Comparison of ENCODE assay signal across 8 cellular contexts in the genomic region with DNA sequence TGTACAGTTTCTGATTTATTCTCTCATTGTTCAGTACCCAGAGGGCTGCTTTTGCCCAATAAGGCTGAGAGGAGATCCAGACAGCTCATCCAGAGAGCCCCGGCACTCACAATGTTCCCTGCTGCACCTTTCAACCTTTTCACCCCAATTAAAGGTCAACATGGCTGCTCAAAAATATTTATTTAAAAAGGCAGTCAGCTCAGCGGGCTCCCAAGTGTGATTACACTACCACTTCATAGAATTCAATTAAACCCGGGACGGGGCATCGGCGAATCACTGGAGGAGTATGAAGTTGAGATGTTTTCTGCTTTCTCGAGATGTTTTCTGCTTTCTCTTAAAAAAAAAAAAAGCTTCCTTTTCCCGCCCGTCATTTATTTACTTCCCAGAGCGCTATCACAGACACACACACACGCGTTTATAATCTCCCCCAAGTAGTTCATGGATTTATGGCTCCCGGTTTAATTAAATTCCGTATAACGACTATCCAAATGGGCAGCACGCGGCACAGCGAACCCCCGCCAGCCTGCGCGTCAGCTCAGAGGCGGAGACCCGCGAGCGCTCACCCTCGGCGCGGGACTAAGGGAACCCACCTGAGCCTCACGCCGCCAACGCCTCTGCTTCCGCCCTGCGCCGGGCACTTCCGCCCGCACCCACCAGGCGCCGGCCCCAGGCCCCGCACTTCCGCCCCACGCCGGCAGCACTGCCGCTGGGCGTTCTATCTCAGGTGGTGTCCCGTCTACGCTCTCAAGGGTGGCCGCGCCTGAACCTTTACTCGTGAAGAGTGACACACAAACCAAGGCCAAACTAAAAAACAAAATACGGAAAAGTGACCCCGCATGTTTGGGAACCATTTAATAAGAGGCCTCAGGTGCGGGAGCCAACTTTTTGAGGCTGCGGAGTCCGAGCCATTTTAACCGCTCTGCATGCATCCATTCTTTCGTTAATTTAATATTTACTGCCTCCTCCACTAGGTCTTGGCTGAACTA. TPM values are rescaled to one million over a fixed set of nuclear protein-coding genes. Genes with fewer than 3 reads are reported as not detected.
DNase-seq lines count a peak whose midpoint lies in the region; ATAC-seq, FAIRE-seq and TF ChIP-seq lines count a peak whose summit lies in the region.

A gene (minus strand): TSS at position 642 of the 986 bp plus-strand sequence. CDS start 14,507 bp downstream, outside the sequence.

- H3K4me1 ChIP-seq in A549, result peaks cover 15% of the 10 kb centered on the region; the same call in 2 of the 3 replicates
- no peaks in the 10 kb centered on the region for H3K4me1 ChIP-seq in NT2/D1 (ENCODE audit: insufficient read depth, insufficient read length)
- no peaks in the 10 kb centered on the region for H3K4me1 ChIP-seq in pancreas
- H3K4me1 ChIP-seq in transverse colon, result peaks cover 0 to 25% (median 15%) of the 10 kb centered on the region in 4 donors

- peaks cover 5% of the 10 kb centered on the region for H3K9me3 Mint-ChIP-seq in activated T-cell treated with anti-CD3 and anti-CD28 coated beads, Interleukin-2, amount 50 U/mL, for 24 hours

- peaks cover 30% of the 10 kb centered on the region for H3K36me3 Mint-ChIP-seq in activated T-cell treated with anti-CD3 and anti-CD28 coated beads, Interleukin-2, amount 50 U/mL, for 24 hours (ENCODE audit: low read depth)

- peak within 1 kb of the TSS; percentile 94 for H3K27ac Mint-ChIP-seq in activated T-cell treated with anti-CD3 and anti-CD28 coated beads, Interleukin-2, amount 50 U/mL, for 24 hours

- H3K36me3 ChIP-seq in NT2/D1 (ENCODE audit: insufficient read depth, insufficient read length, low read length), result no peaks in the 10 kb centered on the region
- H3K36me3 ChIP-seq in pancreas, result no peaks in the 10 kb centered on the region
- no peaks in the 10 kb centered on the region for H3K36me3 ChIP-seq in transverse colon

- intact Hi-C loops in pancreas (cut with DNase I), result no loop called here
- intact Hi-C loops in transverse colon (cut with DNase I; ENCODE audit: low total_unique reads), result no loop called here

- peaks cover 19% of the 10 kb centered on the region for H3K4me1 Mint-ChIP-seq in activated T-cell treated with anti-CD3 and anti-CD28 coated beads, Interleukin-2, amount 50 U/mL, for 24 hours (ENCODE audit: low read depth)

- in situ Hi-C loops in transverse colon (cut with MboI; ENCODE audit: low pct_ligation_motif_present in 1 of 4, low pct_unique_long_range_greater_than_20kb in 1 of 4, low sequenced_read_pairs in 3 of 4), result no loop called here

- H3K4me3 ChIP-seq in A549 (peak within 1 kb of the TSS; percentile 61), NT2/D1 (ENCODE audit: insufficient read length, low read depth) (peak within 1 kb of the TSS; percentile 33), pancreas (peak within 1 kb of the TSS; percentile 40 to 73 (median 58)), transverse colon (peak within 1 kb of the TSS; percentile 26 to 61 (median 50))

- H3K27ac ChIP-seq in A549, result peak within 1 kb of the TSS; percentile 76 to 81
- peak within 1 kb of the TSS; percentile 12 to 41 (median 22) for H3K27ac ChIP-seq in pancreas
- peak within 1 kb of the TSS; percentile 45 to 74 (median 62) for H3K27ac ChIP-seq in transverse colon

- peak within 1 kb of the TSS; percentile 70 for H3K4me2 ChIP-seq in A549

- H3K27me3 Mint-ChIP-seq in activated T-cell treated with anti-CD3 and anti-CD28 coated beads, Interleukin-2, amount 50 U/mL, for 24 hours, result no peaks in the 10 kb centered on the region

- WGBS in A549 (ENCODE audit: missing lambda C conversion rate), result 38% methylated on average over 55 of the region's 56 CpGs
- WGBS in pancreas, 2 donors, result 10% methylated on average over 56 of the region's 56 CpGs
- 25 to 26% methylated on average over 19 to 56 of the region's 56 CpGs for WGBS in transverse colon (ENCODE audit: low coverage in 1 of 2), 2 donors

- H3K27me3 ChIP-seq in NT2/D1 (ENCODE audit: insufficient read depth, insufficient read length) (no peaks in the 10 kb centered on the region), pancreas (no peaks in the 10 kb centered on the region), transverse colon (no peaks in the 10 kb centered on the region)

- H3K9ac ChIP-seq in NT2/D1 (ENCODE audit: insufficient read length, low read depth), result peak within 1 kb of the TSS; percentile 50

- CTCF ChIA-PET in A549 (lab: Yijun Ruan, JAX), result interaction anchor here (0.6 to 1.7 kb wide), 5 partner anchors 13 to 303 kb away, joined by 3 read pairs; no protein-coding TSS in a partner anchor

- POLR2A ChIA-PET in A549 (lab: Yijun Ruan, JAX), result interaction anchor here (1.0 to 1.7 kb wide), 4 partner anchors 13 to 224 kb away, joined by 3 to 5 read pairs (median 4); no protein-coding TSS in a partner anchor

- peak; percentile 98 to 99 for ATAC-seq in A549
- ATAC-seq in GM18870 (IDR thresholded peaks at IDR 0.05; ENCODE audit: unreplicated experiment), result peak; percentile 86
- ATAC-seq in HG03066 (IDR thresholded peaks at IDR 0.05; ENCODE audit: low read depth, unreplicated experiment), result peak; percentile 99
- ATAC-seq in pancreas, result peak; percentile 97 to 99 (median 98)

- peak within 1 kb of the TSS; percentile 88 for H3K4me3 Mint-ChIP-seq in activated T-cell treated with anti-CD3 and anti-CD28 coated beads, Interleukin-2, amount 50 U/mL, for 24 hours

- no peak for TF ChIP-seq RAD21 in A549 (conservative IDR thresholded peaks at IDR 0.05 in 1 of 2, IDR thresholded peaks at IDR 0.05 in 1 of 2)

- DNase-seq in A549 (ENCODE audit: low read depth in 1 of 2, low spot score in 1 of 2) (peak; percentile 58 to 61), NT2/D1 (ENCODE audit: low read depth, low spot score) (no peak), fibroblast of gingiva (ENCODE audit: low read depth) (peak; percentile 22), pancreas (peak; percentile 53 to 85 (median 67)), transverse colon (peak; percentile 74)
- DNase-seq in activated T-cell treated with anti-CD3 and anti-CD28 coated beads, Interleukin-2, amount 50 U/mL, for 24 hours, result peak; percentile 84

- no peaks in the 10 kb centered on the region for H3K9me3 ChIP-seq in A549
- no peaks in the 10 kb centered on the region for H3K9me3 ChIP-seq in NT2/D1 (ENCODE audit: insufficient read depth, low read length)
- no peaks in the 10 kb centered on the region for H3K9me3 ChIP-seq in pancreas
- no peaks in the 10 kb centered on the region for H3K9me3 ChIP-seq in transverse colon

- no peak for TF ChIP-seq CTCF in A549 (IDR thresholded peaks at IDR 0.05)
- TF ChIP-seq CTCF in pancreas (IDR thresholded peaks at IDR 0.05), result peak in 3 of 4 donors; percentile 16 to 43 (median 43)
- TF ChIP-seq CTCF in transverse colon (IDR thresholded peaks at IDR 0.05), result peak; percentile 49 to 84 (median 54)

- no peak for FAIRE-seq in A549 (lab: Jason Lieb, UNC)
- FAIRE-seq in pancreas (lab: Jason Lieb, UNC), result no peak

- TF ChIP-seq POLR2A in A549 (IDR thresholded peaks at IDR 0.05; ENCODE audit: low read length), result peak; percentile 74
- TF ChIP-seq POLR2A in transverse colon (IDR thresholded peaks at IDR 0.05), result peak; percentile 49

- TF ChIP-seq EP300 in A549 (IDR thresholded peaks at IDR 0.05), result no peak
- TF ChIP-seq EP300 in transverse colon (IDR thresholded peaks at IDR 0.05; ENCODE audit: low read depth), result no peak

TF ChIP-seq in A549, 52 proteins besides CTCF, POLR2A, EP300 and RAD21 (continues in another document):
- TF ChIP-seq RARB (CRISPR knock-in tag; IDR thresholded peaks at IDR 0.05) (no peak), MAFK (IDR thresholded peaks at IDR 0.05; ENCODE audit: partially characterized antibody) (no peak), KDM1A (IDR thresholded peaks at IDR 0.05; ENCODE audit: low read depth) (no peak), ESRRA (IDR thresholded peaks at IDR 0.05; ENCODE audit: borderline replicate concordance, low read length) (no peak), TP53 (CRISPR knock-in tag; IDR thresholded peaks at IDR 0.05) (no peak), ZSCAN20 (CRISPR knock-in tag; IDR thresholded peaks at IDR 0.05) (no peak), JUNB (IDR thresholded peaks at IDR 0.05) (no peak), MYC (IDR thresholded peaks at IDR 0.05; ENCODE audit: borderline replicate concordance, low read length) (0 out of 2 replicates have a peak, but pooled peaks have one; percentile 7), SMC3 (IDR thresholded peaks at IDR 0.05) (no peak), NFE2L2 (conservative IDR thresholded peaks at IDR 0.05; ENCODE audit: low read length) (no peak), CBX8 (IDR thresholded peaks at IDR 0.05) (no peak)
- TF ChIP-seq, protein P1, sequence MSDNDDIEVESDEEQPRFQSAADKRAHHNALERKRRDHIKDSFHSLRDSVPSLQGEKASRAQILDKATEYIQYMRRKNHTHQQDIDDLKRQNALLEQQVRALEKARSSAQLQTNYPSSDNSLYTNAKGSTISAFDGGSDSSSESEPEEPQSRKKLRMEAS (IDR thresholded peaks at IDR 0.05), result peak; percentile 82; the same call in 1 of the 2 replicates
- TF ChIP-seq, protein P2, sequence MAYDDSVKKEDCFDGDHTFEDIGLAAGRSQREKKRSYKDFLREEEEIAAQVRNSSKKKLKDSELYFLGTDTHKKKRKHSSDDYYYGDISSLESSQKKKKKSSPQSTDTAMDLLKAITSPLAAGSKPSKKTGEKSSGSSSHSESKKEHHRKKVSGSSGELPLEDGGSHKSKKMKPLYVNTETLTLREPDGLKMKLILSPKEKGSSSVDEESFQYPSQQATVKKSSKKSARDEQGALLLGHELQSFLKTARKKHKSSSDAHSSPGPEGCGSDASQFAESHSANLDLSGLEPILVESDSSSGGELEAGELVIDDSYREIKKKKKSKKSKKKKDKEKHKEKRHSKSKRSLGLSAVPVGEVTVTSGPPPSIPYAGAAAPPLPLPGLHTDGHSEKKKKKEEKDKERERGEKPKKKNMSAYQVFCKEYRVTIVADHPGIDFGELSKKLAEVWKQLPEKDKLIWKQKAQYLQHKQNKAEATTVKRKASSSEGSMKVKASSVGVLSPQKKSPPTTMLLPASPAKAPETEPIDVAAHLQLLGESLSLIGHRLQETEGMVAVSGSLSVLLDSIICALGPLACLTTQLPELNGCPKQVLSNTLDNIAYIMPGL (CRISPR knock-in tag; IDR thresholded peaks at IDR 0.05; ENCODE audit: borderline replicate concordance), result no peak
- TF ChIP-seq, protein P3, sequence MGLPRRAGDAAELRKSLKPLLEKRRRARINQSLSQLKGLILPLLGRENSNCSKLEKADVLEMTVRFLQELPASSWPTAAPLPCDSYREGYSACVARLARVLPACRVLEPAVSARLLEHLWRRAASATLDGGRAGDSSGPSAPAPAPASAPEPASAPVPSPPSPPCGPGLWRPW (IDR thresholded peaks at IDR 0.05), result no peak

RNA-seq across cellular contexts. Expression of the gene that starts here (rescaled TPM):
- 10.9 and 12.0 TPM in 2 replicates for polyA plus RNA-seq in A549 (2011; rRNA removed)
- polyA plus RNA-seq in A549 (2012; cell fraction: cytosol; rRNA removed), result 2.7 and 3.2 TPM in 2 replicates
- 1.4 and 1.5 TPM in 2 replicates for polyA plus RNA-seq in A549 (2012; cell fraction: nucleus; rRNA removed)
- 4.1 to 5.4 TPM (median 4.6 TPM) in 3 replicates for polyA plus RNA-seq in A549 (2017; fragmentation: RNase III; extraction: RNeasy Plus Mini Kit Qiagen cat#74134 plus additional on column Dnase treatment)
- 2.9 and 3.3 TPM in 2 replicates for polyA minus RNA-seq in A549 (2011; rRNA and poly(A)+ RNA removed)
- total RNA-seq in pancreas, result 1 to 10 TPM; 1.6 to 8.8 (median 3.5) TPM
- 1 to 10 TPM; 2.9 to 3.6 TPM for polyA plus RNA-seq in pancreas
- total RNA-seq in transverse colon, result 10 to 100 TPM in 3 of 4 donors, 1 to 10 TPM in 1; 2.4 to 33.7 (median 12.2) TPM

Comparison
In these comparisons a context has a peak if more than half of its experiments do, and no peak if none do; other contexts are left out.
1. H3K27ac ChIP-seq: peak in every context shown above with its lines; median percentile 78 in A549; 62 in transverse colon; 22 in pancreas.